10 cellular contexts compared by ENCODE assay signal in genomic region chr4:6991249-6991648, GRCh38. TPM values are rescaled to one million over a fixed set of nuclear protein-coding genes. Genes with fewer than 3 reads are reported as not detected.
A peak's percentile ranks its signal among the peaks of the same experiment; 100 is the strongest.
DNase-seq lines count a peak whose midpoint lies in the region; ATAC-seq and TF ChIP-seq lines count a peak whose summit lies in the region.
"Had no signal": no experiment of that assay in that cellular context is flagged by ENCODE, and none has a peak within 500 bp of the region (broad histone marks: within the 10 kb centered on the region; RNA-seq: fewer than 3 reads in every experiment).

No MANE protein-coding gene starts in this region.

- no peak for DNase-seq in activated CD4-positive, alpha-beta T cell treated with anti-CD3 and anti-CD28 coated beads, Interleukin-2, amount 10 ng/mL, durations not matched to agents 24 days and 14 days
- DNase-seq in activated CD4-positive, alpha-beta T cell treated with anti-CD3 and anti-CD28 coated beads, Interleukin-2, amount 50 U/mL, for 1 hour = no peak
- no peak for DNase-seq in activated naive CD8-positive, alpha-beta T cell treated with anti-CD3 and anti-CD28 coated beads, Interleukin-2, amount 50 U/mL, for 24 hours
- DNase-seq in iPS-NIHi7 (ENCODE audit: extremely low spot score) = peak; percentile 5
- DNase-seq in upper lobe of right lung = no peak
- no peak for DNase-seq in AML-193 (lab: John Stamatoyannopoulos, UW)
- DNase-seq: NCI-H2081 treated with DMSO at 0.1 percent for 48 hours had no signal

- peaks cover 57% of the 10 kb centered on the region for H3K4me1 Mint-ChIP-seq in activated CD4-positive, alpha-beta T cell treated with anti-CD3 and anti-CD28 coated beads, Interleukin-2, amount 10 ng/mL, durations not matched to agents 24 days and 14 days
- peaks cover 56% of the 10 kb centered on the region for H3K4me1 Mint-ChIP-seq in activated naive CD8-positive, alpha-beta T cell treated with anti-CD3 and anti-CD28 coated beads, Interleukin-2, amount 50 U/mL, for 24 hours
- H3K4me1 Mint-ChIP-seq in stimulated activated memory B cell treated with anti-CD40 and anti-IgM and Interleukin-4, amounts not matched to agents 10 μg/mL and 1 μg/mL and 100 μg/mL, for 72 hours = peaks cover 61% of the 10 kb centered on the region

- H3K36me3 Mint-ChIP-seq in activated CD4-positive, alpha-beta T cell treated with anti-CD3 and anti-CD28 coated beads, Interleukin-2, amount 10 ng/mL, durations not matched to agents 24 days and 14 days (ENCODE audit: low read depth) = peaks cover 28% of the 10 kb centered on the region
- H3K36me3 Mint-ChIP-seq in activated naive CD8-positive, alpha-beta T cell treated with anti-CD3 and anti-CD28 coated beads, Interleukin-2, amount 50 U/mL, for 24 hours (ENCODE audit: low read depth) = peaks cover 16% of the 10 kb centered on the region
- peaks cover 16% of the 10 kb centered on the region for H3K36me3 Mint-ChIP-seq in stimulated activated memory B cell treated with anti-CD40 and anti-IgM and Interleukin-4, amounts not matched to agents 10 μg/mL and 1 μg/mL and 100 μg/mL, for 72 hours

- intact Hi-C loops in activated CD4-positive, alpha-beta T cell treated with anti-CD3 and anti-CD28 coated beads, Interleukin-2, amount 10 ng/mL, durations not matched to agents 24 days and 14 days (cut with micrococcal nuclease) = no loop called here
- intact Hi-C loops in upper lobe of right lung (cut with DNase I) = no loop called here

- no peaks in the 10 kb centered on the region for H3K27me3 Mint-ChIP-seq in activated CD4-positive, alpha-beta T cell treated with anti-CD3 and anti-CD28 coated beads, Interleukin-2, amount 10 ng/mL, durations not matched to agents 24 days and 14 days
- H3K27me3 Mint-ChIP-seq in activated naive CD8-positive, alpha-beta T cell treated with anti-CD3 and anti-CD28 coated beads, Interleukin-2, amount 50 U/mL, for 24 hours = no peaks in the 10 kb centered on the region
- no peaks in the 10 kb centered on the region for H3K27me3 Mint-ChIP-seq in stimulated activated memory B cell treated with anti-CD40 and anti-IgM and Interleukin-4, amounts not matched to agents 10 μg/mL and 1 μg/mL and 100 μg/mL, for 72 hours

- no peak overlapping the region for H3K27ac ChIP-seq in upper lobe of right lung

- H3K9me3 Mint-ChIP-seq in activated CD4-positive, alpha-beta T cell treated with anti-CD3 and anti-CD28 coated beads, Interleukin-2, amount 10 ng/mL, durations not matched to agents 24 days and 14 days = no peaks in the 10 kb centered on the region
- H3K9me3 Mint-ChIP-seq in activated naive CD8-positive, alpha-beta T cell treated with anti-CD3 and anti-CD28 coated beads, Interleukin-2, amount 50 U/mL, for 24 hours = no peaks in the 10 kb centered on the region
- H3K9me3 Mint-ChIP-seq in stimulated activated memory B cell treated with anti-CD40 and anti-IgM and Interleukin-4, amounts not matched to agents 10 μg/mL and 1 μg/mL and 100 μg/mL, for 72 hours = no peaks in the 10 kb centered on the region

- H3K4me1 ChIP-seq in upper lobe of right lung = peaks cover 32% of the 10 kb centered on the region

- H3K36me3 ChIP-seq in upper lobe of right lung = peaks cover 16% of the 10 kb centered on the region

- H3K4me3 Mint-ChIP-seq in activated CD4-positive, alpha-beta T cell treated with anti-CD3 and anti-CD28 coated beads, Interleukin-2, amount 10 ng/mL, durations not matched to agents 24 days and 14 days = peak overlapping the region; percentile 16
- no peak overlapping the region for H3K4me3 Mint-ChIP-seq in activated naive CD8-positive, alpha-beta T cell treated with anti-CD3 and anti-CD28 coated beads, Interleukin-2, amount 50 U/mL, for 24 hours
- no peak overlapping the region for H3K4me3 Mint-ChIP-seq in stimulated activated memory B cell treated with anti-CD40 and anti-IgM and Interleukin-4, amounts not matched to agents 10 μg/mL and 1 μg/mL and 100 μg/mL, for 72 hours

- H3K27me3 ChIP-seq in upper lobe of right lung = no peaks in the 10 kb centered on the region
- H3K27me3 ChIP-seq: gastroesophageal sphincter had no signal

- TF ChIP-seq CTCF in upper lobe of right lung (IDR thresholded peaks at IDR 0.05) = no peak

- no peaks in the 10 kb centered on the region for H3K9me3 ChIP-seq in upper lobe of right lung
- H3K9me3 ChIP-seq: gastroesophageal sphincter had no signal

- peak overlapping the region; percentile 74 for H3K27ac Mint-ChIP-seq in activated CD4-positive, alpha-beta T cell treated with anti-CD3 and anti-CD28 coated beads, Interleukin-2, amount 10 ng/mL, durations not matched to agents 24 days and 14 days
- peak overlapping the region; percentile 62 for H3K27ac Mint-ChIP-seq in activated naive CD8-positive, alpha-beta T cell treated with anti-CD3 and anti-CD28 coated beads, Interleukin-2, amount 50 U/mL, for 24 hours
- peak overlapping the region; percentile 64 for H3K27ac Mint-ChIP-seq in stimulated activated memory B cell treated with anti-CD40 and anti-IgM and Interleukin-4, amounts not matched to agents 10 μg/mL and 1 μg/mL and 100 μg/mL, for 72 hours

- no peak for ATAC-seq in activated naive CD8-positive, alpha-beta T cell treated with anti-CD3 and anti-CD28 coated beads, Interleukin-2, amount 50 U/mL, for 24 hours
- no peak for ATAC-seq in stimulated activated memory B cell treated with anti-CD40 and anti-IgM and Interleukin-4, amounts not matched to agents 10 μg/mL and 1 μg/mL and 100 μg/mL, for 72 hours
- no peak for ATAC-seq in upper lobe of right lung
- ATAC-seq in GM18519 (IDR thresholded peaks at IDR 0.05; ENCODE audit: low FRiP score, unreplicated experiment) = no peak
- ATAC-seq: gastroesophageal sphincter had no signal

- H3K4me3 ChIP-seq in upper lobe of right lung = no peak overlapping the region
- H3K4me3 ChIP-seq: gastroesophageal sphincter had no signal

RNA-seq across cellular contexts. Expression of gene TADA2B, which starts 51.9 kb away (rescaled TPM):
- 12.9 and 13.3 TPM in 2 replicates for total RNA-seq in activated CD4-positive, alpha-beta T cell treated with anti-CD3 and anti-CD28 coated beads, Interleukin-2, amount 10 ng/mL, durations not matched to agents 24 days and 14 days
- 23.2 TPM for total RNA-seq in upper lobe of right lung
